1 cellular context compared by ENCODE assay signal in genomic region chr2:85420743-85421705, GRCh38.
A peak's percentile ranks its signal among the peaks of the same experiment; 100 is the strongest.
TF ChIP-seq lines count a peak whose summit lies in the region.

No MANE protein-coding gene starts in this region.

TF ChIP-seq in K562, 482 proteins besides CTCF, POLR2A, EP300 and RAD21 (continued from another document and continues in another):
- TF ChIP-seq ZNF592 (IDR thresholded peaks at IDR 0.05) (peak; percentile 92), NFYB (IDR thresholded peaks at IDR 0.05; ENCODE audit: extremely low read depth, insufficient read length) (no peak), MAZ (CRISPR knock-in tag; conservative IDR thresholded peaks at IDR 0.05 in 1 of 2, IDR thresholded peaks at IDR 0.05 in 1 of 2) (peak; percentile 67 to 73), FOXA3 (CRISPR knock-in tag; conservative IDR thresholded peaks at IDR 0.05 in 1 of 2, IDR thresholded peaks at IDR 0.05 in 1 of 2) (0 out of 4 replicates have a peak, but pooled peaks of 1 of the 2 experiments have one; percentile 3), THRAP3 (IDR thresholded peaks at IDR 0.05; ENCODE audit: borderline replicate concordance) (no peak), POLR2B (IDR thresholded peaks at IDR 0.05; ENCODE audit: low read depth, partially characterized antibody) (no peak), ZMIZ1 (IDR thresholded peaks at IDR 0.05; ENCODE audit: low read depth in 2 of 2, low read length in 2 of 2) (peak in 1 of 2 experiments; percentile 53; a peak in 1 of 4 replicates), YY1 (IDR thresholded peaks at IDR 0.05; ENCODE audit: borderline replicate concordance in 1 of 3, control insufficient read depth in 1 of 3, extremely low read depth in 1 of 3, insufficient read depth in 3 of 3, insufficient read length in 1 of 3, insufficient replicate concordance in 2 of 3, low read depth in 1 of 3, low read length in 2 of 3) (peak in 1 of 3 experiments; percentile 46), PCBP2 (IDR thresholded peaks at IDR 0.05; ENCODE audit: low read depth, low read length, poor library complexity, severe bottlenecking) (no peak), STAG1 (CRISPR knock-in tag; IDR thresholded peaks at IDR 0.05; ENCODE audit: borderline replicate concordance) (peak; percentile 87), KAT7 (CRISPR knock-in tag; IDR thresholded peaks at IDR 0.05; ENCODE audit: borderline replicate concordance) (peak; percentile 84; the same call in 1 of the 2 replicates), ZZZ3 (IDR thresholded peaks at IDR 0.05) (no peak), TAF7 (tag; IDR thresholded peaks at IDR 0.05) (peak; percentile 74), TSHZ1 (CRISPR knock-in tag; IDR thresholded peaks at IDR 0.05) (peak; percentile 57; the same call in 1 of the 2 replicates), DLX4 (CRISPR knock-in tag; IDR thresholded peaks at IDR 0.05) (no peak), RBBP5 (IDR thresholded peaks at IDR 0.05; ENCODE audit: borderline replicate concordance, insufficient read depth, low read length, poor library complexity, severe bottlenecking) (no peak), ZNF511 (CRISPR knock-in tag; IDR thresholded peaks at IDR 0.05) (0 out of 2 replicates have a peak, but pooled peaks have one; percentile 27), ZNF175 (CRISPR knock-in tag; IDR thresholded peaks at IDR 0.05; ENCODE audit: low read depth) (peak; percentile 82), ZNF561 (CRISPR knock-in tag; conservative IDR thresholded peaks at IDR 0.05) (no peak), HDAC8 (tag; IDR thresholded peaks at IDR 0.05) (0 out of 2 replicates have a peak, but pooled peaks have one; percentile 19), TRIM28 (IDR thresholded peaks at IDR 0.05) (0 out of 2 replicates have a peak, but pooled peaks have one; percentile 16), CBX1 (IDR thresholded peaks at IDR 0.05; ENCODE audit: low read depth) (0 out of 2 replicates have a peak, but pooled peaks have one; percentile 54), ARID1B (IDR thresholded peaks at IDR 0.05) (0 out of 2 replicates have a peak, but pooled peaks have one; percentile 28), TARDBP (IDR thresholded peaks at IDR 0.05) (0 out of 2 replicates have a peak, but pooled peaks have one; percentile 54), SFPQ (IDR thresholded peaks at IDR 0.05; ENCODE audit: low read depth, low read length) (no peak), ZBTB11 (CRISPR knock-in tag; IDR thresholded peaks at IDR 0.05) (peak in 1 of 3 experiments; percentile 48; a peak in 2 of 6 replicates), ZNF444 (CRISPR knock-in tag; IDR thresholded peaks at IDR 0.05) (peak; percentile 66; the same call in 1 of the 2 replicates), RAD51 (IDR thresholded peaks at IDR 0.05; ENCODE audit: borderline replicate concordance, low read depth) (no peak), NRF1 (conservative IDR thresholded peaks at IDR 0.05 in 1 of 2, IDR thresholded peaks at IDR 0.05 in 1 of 2) (0 out of 4 replicates have a peak, but pooled peaks of 1 of the 2 experiments have one; percentile 12), PYGO2 (tag; IDR thresholded peaks at IDR 0.05) (no peak), ZNF780A (CRISPR knock-in tag; IDR thresholded peaks at IDR 0.05) (no peak), ZSCAN29 (IDR thresholded peaks at IDR 0.05) (no peak), KHSRP (IDR thresholded peaks at IDR 0.05) (no peak), GABPB1 (CRISPR knock-in tag; IDR thresholded peaks at IDR 0.05) (peak; percentile 60; the same call in 1 of the 2 replicates), MEIS2 (IDR thresholded peaks at IDR 0.05; ENCODE audit: partially characterized antibody) (peak; percentile 68), EP400 (IDR thresholded peaks at IDR 0.05) (peak; percentile 57), CEBPZ (IDR thresholded peaks at IDR 0.05; ENCODE audit: borderline replicate concordance, low read depth, low read length) (no peak)
